1 cellular context compared by ENCODE assay signal in the genomic region with DNA sequence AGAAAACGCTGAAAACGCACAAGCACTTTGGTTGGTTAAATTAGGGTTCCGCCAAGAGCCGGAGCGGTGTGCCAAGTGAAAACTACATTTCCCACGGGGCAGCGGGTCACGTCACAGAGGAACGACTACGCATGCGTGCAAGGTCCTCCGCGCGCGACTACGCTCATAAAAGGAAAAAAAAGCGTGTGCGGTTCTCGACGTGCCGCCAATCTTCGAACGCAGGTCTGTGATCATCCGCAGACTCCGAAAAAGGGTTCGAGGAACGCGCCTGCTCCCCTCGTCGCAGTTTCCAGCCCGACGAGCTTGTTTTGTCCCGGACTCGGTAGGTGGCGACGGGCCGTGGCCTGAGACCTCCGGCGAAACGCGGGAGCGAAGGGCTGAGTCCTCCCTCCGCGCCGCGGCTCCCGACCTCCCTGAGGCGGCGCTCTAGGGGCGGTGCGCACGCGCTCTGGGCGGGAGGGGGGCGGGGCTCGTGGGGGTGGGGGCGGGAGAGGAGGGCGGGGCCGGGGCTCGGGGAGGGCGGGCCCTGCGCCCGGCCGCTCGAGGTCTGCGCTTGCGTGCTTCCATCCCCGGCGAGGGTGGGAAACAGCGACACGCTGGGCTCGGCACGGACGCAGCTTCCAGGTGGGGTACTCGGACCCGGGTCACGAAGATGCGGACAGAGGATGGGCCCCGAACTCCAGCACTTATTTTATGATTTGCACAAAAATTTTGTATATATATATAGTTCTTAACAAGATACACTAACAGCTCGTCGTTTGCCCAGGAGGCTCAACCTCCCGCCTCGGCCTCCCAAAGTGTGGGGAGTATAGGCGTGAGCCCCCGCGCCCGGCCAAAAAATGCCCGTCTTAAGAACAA.
TF ChIP-seq lines count a peak whose summit lies in the region.

Gene SGF29, plus strand, starts transcription at position 145 of the 858 bp plus-strand sequence. CDS start 27,150 bp downstream, outside the sequence.

TF ChIP-seq in HepG2, 621 proteins besides CTCF, POLR2A, EP300 and RAD21 (continued from another document and continues in another):
- TF ChIP-seq, protein P1, sequence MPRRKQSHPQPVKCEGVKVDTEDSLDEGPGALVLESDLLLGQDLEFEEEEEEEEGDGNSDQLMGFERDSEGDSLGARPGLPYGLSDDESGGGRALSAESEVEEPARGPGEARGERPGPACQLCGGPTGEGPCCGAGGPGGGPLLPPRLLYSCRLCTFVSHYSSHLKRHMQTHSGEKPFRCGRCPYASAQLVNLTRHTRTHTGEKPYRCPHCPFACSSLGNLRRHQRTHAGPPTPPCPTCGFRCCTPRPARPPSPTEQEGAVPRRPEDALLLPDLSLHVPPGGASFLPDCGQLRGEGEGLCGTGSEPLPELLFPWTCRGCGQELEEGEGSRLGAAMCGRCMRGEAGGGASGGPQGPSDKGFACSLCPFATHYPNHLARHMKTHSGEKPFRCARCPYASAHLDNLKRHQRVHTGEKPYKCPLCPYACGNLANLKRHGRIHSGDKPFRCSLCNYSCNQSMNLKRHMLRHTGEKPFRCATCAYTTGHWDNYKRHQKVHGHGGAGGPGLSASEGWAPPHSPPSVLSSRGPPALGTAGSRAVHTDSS (CRISPR knock-in tag; conservative IDR thresholded peaks at IDR 0.05) = peak; percentile 20; the same call in 1 of the 2 replicates
- TF ChIP-seq PATZ1 (CRISPR knock-in tag; IDR thresholded peaks at IDR 0.05) (peak; percentile 74), ZNF580 (CRISPR knock-in tag; IDR thresholded peaks at IDR 0.05; ENCODE audit: borderline replicate concordance, low read depth) (peak; percentile 85), CREB1 (IDR thresholded peaks at IDR 0.05) (peak; percentile 89), CREB1 (CRISPR knock-in tag; IDR thresholded peaks at IDR 0.05) (peak; percentile 96), USF2 (IDR thresholded peaks at IDR 0.05; ENCODE audit: low read depth, low read length) (no peak), USF2 (CRISPR knock-in tag; IDR thresholded peaks at IDR 0.05; ENCODE audit: borderline replicate concordance) (peak; percentile 70; the same call in 1 of the 2 replicates), KDM5B (CRISPR knock-in tag; IDR thresholded peaks at IDR 0.05; ENCODE audit: borderline replicate concordance) (peak; percentile 93), STAT5B (CRISPR knock-in tag; IDR thresholded peaks at IDR 0.05) (no peak), KAT7 (CRISPR knock-in tag; IDR thresholded peaks at IDR 0.05; ENCODE audit: borderline replicate concordance) (0 out of 2 replicates have a peak, but pooled peaks have one; percentile 79), ZNF740 (CRISPR knock-in tag; IDR thresholded peaks at IDR 0.05) (0 out of 2 replicates have a peak, but pooled peaks have one; percentile 42), FOSL2 (CRISPR knock-in tag; IDR thresholded peaks at IDR 0.05) (peak; percentile 71), CEBPB (IDR thresholded peaks at IDR 0.05; ENCODE audit: borderline replicate concordance, low read depth, low read length) (no peak), DZIP1 (CRISPR knock-in tag; IDR thresholded peaks at IDR 0.05) (no peak), TAF15 (IDR thresholded peaks at IDR 0.05; ENCODE audit: low read depth, low read length, poor library complexity, severe bottlenecking) (peak; percentile 58), NPAS2 (CRISPR knock-in tag; IDR thresholded peaks at IDR 0.05; ENCODE audit: borderline replicate concordance) (no peak), CBX2 (IDR thresholded peaks at IDR 0.05; ENCODE audit: low read depth, low read length) (no peak), CBX2 (CRISPR knock-in tag; IDR thresholded peaks at IDR 0.05; ENCODE audit: low read depth) (no peak), SSRP1 (CRISPR knock-in tag; IDR thresholded peaks at IDR 0.05) (peak; percentile 61; the same call in 1 of the 2 replicates), RBM39 (IDR thresholded peaks at IDR 0.05; ENCODE audit: low read depth, low read length, poor library complexity, severe bottlenecking) (peak; percentile 87), ARHGAP35 (CRISPR knock-in tag; IDR thresholded peaks at IDR 0.05; ENCODE audit: borderline replicate concordance) (peak; percentile 96), HCFC1 (IDR thresholded peaks at IDR 0.05; ENCODE audit: low read depth, low read length) (peak; percentile 86), PLRG1 (conservative IDR thresholded peaks at IDR 0.05) (no peak), EZH2 (conservative IDR thresholded peaks at IDR 0.05; ENCODE audit: low read depth, low read length) (no peak), WIZ (CRISPR knock-in tag; IDR thresholded peaks at IDR 0.05) (0 out of 2 replicates have a peak, but pooled peaks have one; percentile 76), IRF2 (CRISPR knock-in tag; IDR thresholded peaks at IDR 0.05) (peak; percentile 91), BCL6 (CRISPR knock-in tag; IDR thresholded peaks at IDR 0.05) (peak; percentile 73), ZKSCAN5 (CRISPR knock-in tag; IDR thresholded peaks at IDR 0.05) (peak; percentile 79; the same call in 1 of the 2 replicates), HOXA5 (CRISPR knock-in tag; IDR thresholded peaks at IDR 0.05) (peak; percentile 80), ZNF556 (CRISPR knock-in tag; IDR thresholded peaks at IDR 0.05; ENCODE audit: borderline replicate concordance) (peak; percentile 97), ZNF256 (CRISPR knock-in tag; conservative IDR thresholded peaks at IDR 0.05) (no peak; the same call in none of the 2 replicates), CCAR2 (optimal IDR thresholded peaks at IDR 0.05; ENCODE audit: low read depth, low read length) (no peak), DBP (CRISPR knock-in tag; IDR thresholded peaks at IDR 0.05; ENCODE audit: not compliant biosample characterization) (no peak), ZMYM3 (CRISPR knock-in tag; IDR thresholded peaks at IDR 0.05) (peak; percentile 73), ZNF292 (CRISPR knock-in tag; IDR thresholded peaks at IDR 0.05; ENCODE audit: borderline replicate concordance, low read depth) (peak; percentile 46; the same call in 1 of the 2 replicates), ZNF615 (CRISPR knock-in tag; IDR thresholded peaks at IDR 0.05; ENCODE audit: borderline replicate concordance) (no peak), REL (CRISPR knock-in tag; conservative IDR thresholded peaks at IDR 0.05) (peak; percentile 80; the same call in 1 of the 2 replicates), KLF12 (CRISPR knock-in tag; IDR thresholded peaks at IDR 0.05; ENCODE audit: borderline replicate concordance) (no peak), SMAD3 (CRISPR knock-in tag; IDR thresholded peaks at IDR 0.05) (peak; percentile 84)
- TF ChIP-seq, protein P2, sequence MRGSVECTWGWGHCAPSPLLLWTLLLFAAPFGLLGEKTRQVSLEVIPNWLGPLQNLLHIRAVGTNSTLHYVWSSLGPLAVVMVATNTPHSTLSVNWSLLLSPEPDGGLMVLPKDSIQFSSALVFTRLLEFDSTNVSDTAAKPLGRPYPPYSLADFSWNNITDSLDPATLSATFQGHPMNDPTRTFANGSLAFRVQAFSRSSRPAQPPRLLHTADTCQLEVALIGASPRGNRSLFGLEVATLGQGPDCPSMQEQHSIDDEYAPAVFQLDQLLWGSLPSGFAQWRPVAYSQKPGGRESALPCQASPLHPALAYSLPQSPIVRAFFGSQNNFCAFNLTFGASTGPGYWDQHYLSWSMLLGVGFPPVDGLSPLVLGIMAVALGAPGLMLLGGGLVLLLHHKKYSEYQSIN (CRISPR knock-in tag; IDR thresholded peaks at IDR 0.05; ENCODE audit: borderline replicate concordance) = no peak
- TF ChIP-seq, protein P3, sequence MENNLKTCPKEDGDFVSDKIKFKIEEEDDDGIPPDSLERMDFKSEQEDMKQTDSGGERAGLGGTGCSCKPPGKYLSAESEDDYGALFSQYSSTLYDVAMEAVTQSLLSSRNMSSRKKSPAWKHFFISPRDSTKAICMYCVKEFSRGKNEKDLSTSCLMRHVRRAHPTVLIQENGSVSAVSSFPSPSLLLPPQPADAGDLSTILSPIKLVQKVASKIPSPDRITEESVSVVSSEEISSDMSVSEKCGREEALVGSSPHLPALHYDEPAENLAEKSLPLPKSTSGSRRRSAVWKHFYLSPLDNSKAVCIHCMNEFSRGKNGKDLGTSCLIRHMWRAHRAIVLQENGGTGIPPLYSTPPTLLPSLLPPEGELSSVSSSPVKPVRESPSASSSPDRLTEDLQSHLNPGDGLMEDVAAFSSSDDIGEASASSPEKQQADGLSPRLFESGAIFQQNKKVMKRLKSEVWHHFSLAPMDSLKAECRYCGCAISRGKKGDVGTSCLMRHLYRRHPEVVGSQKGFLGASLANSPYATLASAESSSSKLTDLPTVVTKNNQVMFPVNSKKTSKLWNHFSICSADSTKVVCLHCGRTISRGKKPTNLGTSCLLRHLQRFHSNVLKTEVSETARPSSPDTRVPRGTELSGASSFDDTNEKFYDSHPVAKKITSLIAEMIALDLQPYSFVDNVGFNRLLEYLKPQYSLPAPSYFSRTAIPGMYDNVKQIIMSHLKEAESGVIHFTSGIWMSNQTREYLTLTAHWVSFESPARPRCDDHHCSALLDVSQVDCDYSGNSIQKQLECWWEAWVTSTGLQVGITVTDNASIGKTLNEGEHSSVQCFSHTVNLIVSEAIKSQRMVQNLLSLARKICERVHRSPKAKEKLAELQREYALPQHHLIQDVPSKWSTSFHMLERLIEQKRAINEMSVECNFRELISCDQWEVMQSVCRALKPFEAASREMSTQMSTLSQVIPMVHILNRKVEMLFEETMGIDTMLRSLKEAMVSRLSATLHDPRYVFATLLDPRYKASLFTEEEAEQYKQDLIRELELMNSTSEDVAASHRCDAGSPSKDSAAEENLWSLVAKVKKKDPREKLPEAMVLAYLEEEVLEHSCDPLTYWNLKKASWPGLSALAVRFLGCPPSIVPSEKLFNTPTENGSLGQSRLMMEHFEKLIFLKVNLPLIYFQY (CRISPR knock-in tag; IDR thresholded peaks at IDR 0.05; ENCODE audit: borderline replicate concordance) = no peak
- TF ChIP-seq, protein P4, sequence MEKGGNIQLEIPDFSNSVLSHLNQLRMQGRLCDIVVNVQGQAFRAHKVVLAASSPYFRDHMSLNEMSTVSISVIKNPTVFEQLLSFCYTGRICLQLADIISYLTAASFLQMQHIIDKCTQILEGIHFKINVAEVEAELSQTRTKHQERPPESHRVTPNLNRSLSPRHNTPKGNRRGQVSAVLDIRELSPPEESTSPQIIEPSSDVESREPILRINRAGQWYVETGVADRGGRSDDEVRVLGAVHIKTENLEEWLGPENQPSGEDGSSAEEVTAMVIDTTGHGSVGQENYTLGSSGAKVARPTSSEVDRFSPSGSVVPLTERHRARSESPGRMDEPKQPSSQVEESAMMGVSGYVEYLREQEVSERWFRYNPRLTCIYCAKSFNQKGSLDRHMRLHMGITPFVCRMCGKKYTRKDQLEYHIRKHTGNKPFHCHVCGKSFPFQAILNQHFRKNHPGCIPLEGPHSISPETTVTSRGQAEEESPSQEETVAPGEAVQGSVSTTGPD (CRISPR knock-in tag; IDR thresholded peaks at IDR 0.05) = no peak
